23 cellular contexts compared by ENCODE assay signal in genomic region chr12:13374783-13375182, GRCh38.
A peak's percentile ranks its signal among the peaks of the same experiment; 100 is the strongest.
DNase-seq lines count a peak whose midpoint lies in the region; ATAC-seq and TF ChIP-seq lines count a peak whose summit lies in the region.
"Had no signal": no experiment of that assay in that cellular context is flagged by ENCODE, and none has a peak within 500 bp of the region (broad histone marks: within the 10 kb centered on the region; RNA-seq: fewer than 3 reads in every experiment).

No MANE protein-coding gene starts in this region.

- intact Hi-C loops in heart right ventricle (cut with DNase I), result no loop called here
- intact Hi-C loops in left ventricle myocardium inferior (cut with micrococcal nuclease), result no loop called here

- 36 to 49% methylated on average over 5 of the region's 5 CpGs for WGBS in heart right ventricle, 2 donors

- H3K36me3 ChIP-seq in heart right ventricle (no peaks in the 10 kb centered on the region), left ventricle myocardium inferior (no peaks in the 10 kb centered on the region), mucosa of stomach (ENCODE audit: control insufficient read depth, insufficient read depth, low read length) (no peaks in the 10 kb centered on the region)
- H3K36me3 ChIP-seq: BE2C had no signal

- in situ Hi-C loops in G401 (cut with HindIII; ENCODE audit: low sequenced_read_pairs), result no loop called here

- H3K27me3 ChIP-seq in heart right ventricle (peaks cover 0 to 12% (median 0%) of the 10 kb centered on the region in 7 donors), left ventricle myocardium inferior (ENCODE audit: low read depth) (peaks cover 46% of the 10 kb centered on the region), mucosa of stomach (ENCODE audit: control insufficient read depth, insufficient read depth, low read length) (no peaks in the 10 kb centered on the region)
- H3K27me3 ChIP-seq: BE2C had no signal

- DNase-seq in heart right ventricle, result peak; percentile 13 to 31
- DNase-seq in left ventricle myocardium inferior, result no peak
- DNase-seq in G401 (ENCODE audit: low spot score), result peak; percentile 46
- peak; percentile 42 for DNase-seq in cerebellum (ENCODE audit: low spot score)
- DNase-seq in foreskin melanocyte, result no peak
- DNase-seq: BE2C; CD4-positive, CD25-positive, alpha-beta regulatory T cell; COR-L47; GOT3; KG1; NCI-H1105; NCI-H146; NCI-H2029 treated with DMSO at 0.1 percent for 48 hours; NCI-H226; NCI-H510A treated with DMSO at 0.1 percent for 48 hours; NCI-H774; OCI-M1; SHP77 treated with DMSO at 0.1 percent for 48 hours had no signal

- H3K4me3 ChIP-seq in heart right ventricle (no peak overlapping the region), left ventricle myocardium inferior (no peak overlapping the region), mucosa of stomach (ENCODE audit: low read length) (no peak overlapping the region)
- H3K4me3 ChIP-seq: A549, SK-N-MC had no signal

- peak in 4 of 8 donors; percentile 48 to 61 (median 53) for ATAC-seq in heart right ventricle
- ATAC-seq in HG03196 (IDR thresholded peaks at IDR 0.05; ENCODE audit: unreplicated experiment), result no peak
- ATAC-seq: A549, HCT116 had no signal

- H3K9ac ChIP-seq in mucosa of stomach (ENCODE audit: low read length), result peak overlapping the region; percentile 29

- no peak overlapping the region for H3K27ac ChIP-seq in heart right ventricle
- no peak overlapping the region for H3K27ac ChIP-seq in left ventricle myocardium inferior (replicated peaks)
- H3K27ac ChIP-seq: A549, SK-N-MC had no signal

- peaks cover 0 to 9% (median 0%) of the 10 kb centered on the region in 9 donors for H3K4me1 ChIP-seq in heart right ventricle
- peaks cover 8% of the 10 kb centered on the region for H3K4me1 ChIP-seq in left ventricle myocardium inferior
- H3K4me1 ChIP-seq in mucosa of stomach (ENCODE audit: control insufficient read depth, insufficient read depth, low read length), result peaks cover 61% of the 10 kb centered on the region
- H3K4me1 ChIP-seq: BE2C had no signal

- peaks cover 0 to 13% (median 0%) of the 10 kb centered on the region in 11 donors for H3K9me3 ChIP-seq in heart right ventricle
- H3K9me3 ChIP-seq in left ventricle myocardium inferior (replicated peaks), result peaks cover 11% of the 10 kb centered on the region
- no peaks in the 10 kb centered on the region for H3K9me3 ChIP-seq in mucosa of stomach (ENCODE audit: control insufficient read depth, low read length)
- H3K9me3 ChIP-seq: BE2C had no signal

- TF ChIP-seq CTCF in heart right ventricle (IDR thresholded peaks at IDR 0.05) (no peak), left ventricle myocardium inferior (IDR thresholded peaks at IDR 0.05; ENCODE audit: borderline replicate concordance) (no peak)

Comparison
In these comparisons a context has a peak if more than half of its experiments do, and no peak if none do; other contexts are left out.
1. DNase-seq: peak in heart right ventricle (2 of 2), G401 (single experiment) and cerebellum (single experiment); none in left ventricle myocardium inferior (single experiment) and foreskin melanocyte (single experiment).